Comparison of ENCODE assay signal across 8 cellular contexts in the genomic region with DNA sequence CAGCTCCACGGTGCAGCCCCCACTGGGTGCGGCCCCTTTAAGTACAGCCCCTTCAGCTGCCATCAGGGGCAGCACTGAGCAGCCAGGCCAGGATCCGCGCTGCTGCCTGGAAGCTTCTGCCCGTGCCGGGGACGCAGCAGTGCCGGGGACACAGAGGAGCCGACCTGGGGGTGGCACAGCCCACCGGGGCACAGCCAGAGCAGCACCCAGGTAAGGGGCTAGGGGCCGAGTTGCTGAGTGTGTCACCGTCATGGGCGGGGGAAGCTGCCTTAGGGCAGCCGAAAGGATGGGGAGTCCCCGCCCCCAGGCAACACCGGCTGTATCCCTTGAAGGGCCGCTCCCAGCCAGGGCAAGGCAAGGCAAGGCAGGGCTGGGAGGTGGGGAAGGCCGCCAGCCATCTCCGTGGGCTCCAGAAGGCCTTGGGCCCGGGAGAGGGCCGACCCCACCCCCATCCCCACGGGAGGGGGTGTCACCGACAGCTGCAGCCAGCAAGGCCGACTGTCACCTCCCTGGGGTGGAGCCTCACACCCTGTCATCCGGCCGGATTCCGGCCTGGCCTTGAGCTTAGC. TPM values are rescaled to one million over a fixed set of nuclear protein-coding genes. Genes with fewer than 3 reads are reported as not detected.
DNase-seq lines count a peak whose midpoint lies in the region; ATAC-seq and TF ChIP-seq lines count a peak whose summit lies in the region.
"Not testable (repeated sequence)": the region's sequence is repeated elsewhere in the genome, so short reads cannot be mapped to it uniquely, and the experiment has no call there.

TSS of gene AJM1 (plus strand) at position 99 of the 569 bp plus-strand sequence. CDS start 1,937 bp downstream, outside the sequence.

- peak within 1 kb of the TSS; percentile 27 for H2AFZ ChIP-seq in mammary epithelial cell (ENCODE audit: low read depth, low read length)

- H3K27ac Mint-ChIP-seq in immature natural killer cell = peak within 1 kb of the TSS; percentile 68 to 94 (median 90)

- H3K36me3 ChIP-seq in mammary epithelial cell (ENCODE audit: insufficient read depth, low read length) = not testable (repeated sequence)
- H3K36me3 ChIP-seq in skeletal muscle tissue (ENCODE audit: control insufficient read depth in 3 of 3, insufficient read depth in 3 of 3, low read length in 3 of 3) = peaks cover 7 to 18% (median 13%) of the 10 kb centered on the region in 3 donors

- not testable (repeated sequence) for H3K9me3 Mint-ChIP-seq in immature natural killer cell

- ATAC-seq in GM18909 (IDR thresholded peaks at IDR 0.05; ENCODE audit: poor library complexity, unreplicated experiment) (peak; percentile 74), HG03159 (IDR thresholded peaks at IDR 0.05; ENCODE audit: unreplicated experiment) (peak; percentile 58)

- H3K27ac ChIP-seq in mammary epithelial cell (ENCODE audit: insufficient read depth, low read depth, low read length); skeletal muscle tissue (ENCODE audit: low read depth, low read length): not testable (repeated sequence)

- TF ChIP-seq CTCF in mammary epithelial cell (conservative IDR thresholded peaks at IDR 0.05 in 1 of 2, IDR thresholded peaks at IDR 0.05 in 1 of 2; ENCODE audit: extremely low read depth in 1 of 2, insufficient read depth in 1 of 2, low read depth in 1 of 2, low read length in 2 of 2) = peak; percentile 83 to 88

- 3% methylated on average over 7 of the region's 27 CpGs for WGBS in mammary epithelial cell (ENCODE audit: low coverage, missing lambda C conversion rate)

- intact Hi-C loops in mammary epithelial cell (cut with micrococcal nuclease) = not testable (repeated sequence)

- not testable (repeated sequence) for H3K79me2 ChIP-seq in mammary epithelial cell (ENCODE audit: insufficient read depth, low read length)

- H3K36me3 Mint-ChIP-seq in immature natural killer cell = not testable (repeated sequence)

- not testable (repeated sequence) for H3K9ac ChIP-seq in mammary epithelial cell (ENCODE audit: insufficient read depth, low read length)
- H3K9ac ChIP-seq in skeletal muscle tissue (ENCODE audit: low read depth in 1 of 3, low read length in 3 of 3) = peak within 1 kb of the TSS in 2 of 3 donors; percentile 65 to 74

- peaks cover 5 to 14% of the 10 kb centered on the region in 2 donors for H3K4me1 Mint-ChIP-seq in immature natural killer cell

- CTCF ChIA-PET in mammary epithelial cell (lab: Charles Lee; ENCODE audit: low non-redundant PET) = interaction anchor here (0.6 to 0.8 kb wide), 2 partner anchors 59 to 95 kb away, joined by 4 read pairs; no protein-coding TSS in a partner anchor

- H3K27me3 ChIP-seq in mammary epithelial cell (ENCODE audit: insufficient read depth, low read length) (peaks cover 25% of the 10 kb centered on the region), skeletal muscle tissue (ENCODE audit: control insufficient read depth in 3 of 3, insufficient read depth in 3 of 3, low read length in 3 of 3) (peaks cover 5 to 19% (median 7%) of the 10 kb centered on the region in 3 donors)

- DNase-seq in ACHN (peak; percentile 70), NCI-H345 treated with DMSO at 0.1 percent for 48 hours (lab: John Stamatoyannopoulos, UW; ENCODE audit: unreplicated experiment) (peak; percentile 63), mammary epithelial cell (peak; percentile 67), immature natural killer cell (peak; percentile 81 to 83 (median 82))
- peak; percentile 53 to 66 (median 60) for DNase-seq in activated CD4-positive, CD25-positive, alpha-beta regulatory T cell (lab: John Stamatoyannopoulos, UW)

- in situ Hi-C loops in ACHN (cut with HindIII; ENCODE audit: low pct_ligation_motif_present, low pct_unique_long_range_greater_than_20kb, low sequenced_read_pairs); mammary epithelial cell (cut with MboI; ENCODE audit: low sequenced_read_pairs in 2 of 2): not testable (repeated sequence)

- dilution Hi-C loops in mammary epithelial cell (cut with HindIII; ENCODE audit: low sequenced_read_pairs) = loop anchor here (5.0 kb wide), 5 partner anchors 35 to 185 kb away; partner anchors contain the start of genes ABCA2, LCN8 and RABL6

- peaks cover 18 to 27% (median 26%) of the 10 kb centered on the region in 3 donors for H3K27me3 Mint-ChIP-seq in immature natural killer cell (ENCODE audit: low read depth in 3 of 3)

- not testable (repeated sequence) for H4K20me1 ChIP-seq in mammary epithelial cell (ENCODE audit: insufficient read depth, low read length)

- peak within 1 kb of the TSS in 2 of 3 experiments; percentile 39 to 58 for H3K4me3 ChIP-seq in mammary epithelial cell (replicated peaks in 1 of 3; ENCODE audit: insufficient read depth in 1 of 3, low read depth in 2 of 3, low read length in 3 of 3)
- H3K4me3 ChIP-seq in skeletal muscle tissue (ENCODE audit: low read length in 3 of 3) = peak within 1 kb of the TSS; percentile 60 to 76 (median 70)

- H3K4me3 Mint-ChIP-seq in immature natural killer cell = peak within 1 kb of the TSS; percentile 88 to 93 (median 89)

- BruUV-seq in mammary epithelial cell (replicated peaks; lab: Mats Ljungman, UMichigan) = not testable (repeated sequence)

- peaks cover 25% of the 10 kb centered on the region for H3K4me1 ChIP-seq in mammary epithelial cell (ENCODE audit: insufficient read depth, low read length)
- peaks cover 19 to 31% (median 29%) of the 10 kb centered on the region in 3 donors for H3K4me1 ChIP-seq in skeletal muscle tissue (ENCODE audit: control insufficient read depth in 3 of 3, insufficient read depth in 3 of 3, low read length in 3 of 3)

- not testable (repeated sequence) for H3K9me3 ChIP-seq in mammary epithelial cell (replicated peaks; ENCODE audit: insufficient read depth, low read length); skeletal muscle tissue (ENCODE audit: control insufficient read depth in 3 of 3, low read length in 3 of 3)

- peak within 1 kb of the TSS; percentile 88 for H3K4me2 ChIP-seq in mammary epithelial cell (ENCODE audit: insufficient read depth, low read depth, low read length)

RNA-seq across cellular contexts. Expression of gene AJM1, which starts in this region (rescaled TPM):
- total RNA-seq in mammary epithelial cell (1 to 10 TPM; 1.2 to 2.9 TPM), skeletal muscle tissue (0.52 TPM)
- polyA plus RNA-seq in mammary epithelial cell (0.40 TPM), immature natural killer cell (under 1 TPM; 0.09 to 1.00 (median 0.82) TPM)
- polyA minus RNA-seq in mammary epithelial cell = not detected

Comparison
In these comparisons a context has a peak if more than half of its experiments do, and no peak if none do; other contexts are left out.
1. Peak in DNase-seq in immature natural killer cell; RNA of the gene not detected or under 1 TPM.